ENCODE assay signal across 1 cellular context in genomic region chr1:201016211-201016651, GRCh38.
TF ChIP-seq lines count a peak whose summit lies in the region.

No MANE protein-coding gene starts in this region.

TF ChIP-seq in K562, 482 proteins besides CTCF, POLR2A, EP300 and RAD21 (continued from another document):
- no peak for TF ChIP-seq SMARCE1 (IDR thresholded peaks at IDR 0.05)
- TF ChIP-seq JUND (IDR thresholded peaks at IDR 0.05; ENCODE audit: borderline replicate concordance, low read depth, low read length) = no peak
- TF ChIP-seq JUND (tag; IDR thresholded peaks at IDR 0.05; ENCODE audit: borderline replicate concordance, low read depth, low read length) = no peak
- no peak for TF ChIP-seq RHOXF2B (CRISPR knock-in tag; conservative IDR thresholded peaks at IDR 0.05)
- no peak for TF ChIP-seq MXD1 (CRISPR knock-in tag; IDR thresholded peaks at IDR 0.05; ENCODE audit: borderline replicate concordance, poor library complexity, severe bottlenecking)
- no peak for TF ChIP-seq KDM2B (CRISPR knock-in tag; IDR thresholded peaks at IDR 0.05)
- peak; percentile 47; the same call in 1 of the 2 replicates for TF ChIP-seq NFIX (CRISPR knock-in tag; IDR thresholded peaks at IDR 0.05; ENCODE audit: low read depth)
- TF ChIP-seq CBX2 (IDR thresholded peaks at IDR 0.05; ENCODE audit: insufficient read depth, low read length, poor library complexity, severe bottlenecking) = no peak
- TF ChIP-seq NR0B1 (IDR thresholded peaks at IDR 0.05; ENCODE audit: partially characterized antibody) = no peak
- TF ChIP-seq POLR2G (IDR thresholded peaks at IDR 0.05; ENCODE audit: low read depth, low read length) = no peak
- no peak for TF ChIP-seq HDAC3 (IDR thresholded peaks at IDR 0.05; ENCODE audit: borderline replicate concordance, partially characterized antibody)
- TF ChIP-seq HMG20A (CRISPR knock-in tag; conservative IDR thresholded peaks at IDR 0.05) = no peak
- no peak for TF ChIP-seq THAP12 (CRISPR knock-in tag; IDR thresholded peaks at IDR 0.05)
